ENCODE assay signal across 1 cellular context in genomic region chr7:28685660-28686417, GRCh38.
TF ChIP-seq lines count a peak whose summit lies in the region.

No MANE protein-coding gene starts in this region.

TF ChIP-seq in GM12878, 131 proteins besides CTCF, POLR2A, EP300 and RAD21 (continued from another document and continues in another):
- TF ChIP-seq TCF7 (IDR thresholded peaks at IDR 0.05; ENCODE audit: borderline replicate concordance) (no peak), BHLHE40 (IDR thresholded peaks at IDR 0.05; ENCODE audit: borderline replicate concordance in 1 of 2, low read depth in 2 of 2, low read length in 1 of 2) (no peak), SRF (IDR thresholded peaks at IDR 0.05; ENCODE audit: low read depth in 2 of 2, low read length in 2 of 2) (no peak), ZBTB4 (CRISPR knock-in tag; IDR thresholded peaks at IDR 0.05) (no peak), ZNF217 (IDR thresholded peaks at IDR 0.05) (no peak), RFX5 (IDR thresholded peaks at IDR 0.05; ENCODE audit: low read depth, low read length) (no peak), ZNF384 (IDR thresholded peaks at IDR 0.05; ENCODE audit: borderline replicate concordance, low read depth, low read length) (peak; percentile 82), SREBF1 (IDR thresholded peaks at IDR 0.05; ENCODE audit: low read length) (no peak), RBBP5 (conservative IDR thresholded peaks at IDR 0.05) (no peak), SIX5 (IDR thresholded peaks at IDR 0.05; ENCODE audit: low read depth, low read length, severe bottlenecking) (no peak), NR2C1 (IDR thresholded peaks at IDR 0.05) (no peak), ATF7 (IDR thresholded peaks at IDR 0.05; ENCODE audit: low read depth) (peak; percentile 93), POLR2AphosphoS5 (IDR thresholded peaks at IDR 0.05; ENCODE audit: low read length) (no peak), CBFB (IDR thresholded peaks at IDR 0.05; ENCODE audit: low read depth) (no peak), BCLAF1 (IDR thresholded peaks at IDR 0.05) (no peak), JUNB (IDR thresholded peaks at IDR 0.05) (peak; percentile 72), USF1 (IDR thresholded peaks at IDR 0.05; ENCODE audit: borderline replicate concordance, extremely low read length, insufficient read depth, low read depth, low read length) (no peak), HDGF (IDR thresholded peaks at IDR 0.05) (no peak), ZNF24 (IDR thresholded peaks at IDR 0.05) (no peak), EGR1 (IDR thresholded peaks at IDR 0.05; ENCODE audit: borderline replicate concordance in 1 of 2, low read depth in 2 of 2, low read length in 2 of 2) (no peak), MXI1 (IDR thresholded peaks at IDR 0.05; ENCODE audit: low read depth, low read length) (no peak), ZBTB11 (CRISPR knock-in tag; IDR thresholded peaks at IDR 0.05) (no peak), CREB1 (IDR thresholded peaks at IDR 0.05; ENCODE audit: low read depth) (no peak), SKIL (IDR thresholded peaks at IDR 0.05; ENCODE audit: low read depth, poor library complexity, severe bottlenecking) (no peak), ZNF207 (IDR thresholded peaks at IDR 0.05; ENCODE audit: borderline replicate concordance) (no peak), CEBPZ (IDR thresholded peaks at IDR 0.05; ENCODE audit: low read depth, low read length) (no peak), PBX3 (IDR thresholded peaks at IDR 0.05; ENCODE audit: insufficient replicate concordance, low read depth, low read length) (peak; percentile 50), MLLT1 (IDR thresholded peaks at IDR 0.05) (no peak), YY1 (IDR thresholded peaks at IDR 0.05; ENCODE audit: low read depth, low read length) (no peak), ATF3 (IDR thresholded peaks at IDR 0.05; ENCODE audit: borderline replicate concordance, extremely low read depth, low read depth, low read length) (no peak), IRF4 (IDR thresholded peaks at IDR 0.05; ENCODE audit: low read depth, low read length) (peak; percentile 72; the same call in 1 of the 2 replicates), NR2F1 (conservative IDR thresholded peaks at IDR 0.05) (no peak), HCFC1 (IDR thresholded peaks at IDR 0.05; ENCODE audit: low read length) (no peak), BCL3 (IDR thresholded peaks at IDR 0.05; ENCODE audit: borderline replicate concordance, insufficient read depth, low read depth, low read length, poor library complexity, severe bottlenecking) (no peak), ZBTB33 (IDR thresholded peaks at IDR 0.05) (no peak)
